ENCODE assay signal across 29 cellular contexts in genomic region chr2:62722679-62723078, GRCh38.
"Had no signal": no experiment of that assay in that cellular context is flagged by ENCODE, and none has a peak within 500 bp of the region (broad histone marks: within the 10 kb centered on the region; RNA-seq: fewer than 3 reads in every experiment).

No MANE protein-coding gene starts in this region.

- H2AFZ ChIP-seq: neural progenitor cell, parathyroid adenoma had no signal

- H3K36me3 ChIP-seq: ovary, spleen, suprapubic skin, tibial artery, transverse colon, upper lobe of left lung, uterus had no signal

- H3K27ac ChIP-seq: neural progenitor cell, ovary, parathyroid adenoma, psoas muscle, skin epidermis, spleen, suprapubic skin, testis, tibial artery, upper lobe of left lung, uterus had no signal

- ATAC-seq: naive thymus-derived CD4-positive, alpha-beta T cell; natural killer cell; psoas muscle; right cardiac atrium; sciatic nerve; stimulated activated memory B cell treated with anti-CD40 and anti-IgM and Interleukin-4, amounts not matched to agents 10 μg/mL and 1 μg/mL and 100 μg/mL, for 72 hours; stimulated activated naive CD8-positive, alpha-beta T cell treated with anti-CD3 and anti-CD28 coated beads, Interleukin-15, amount 100 ng/mL, for 72 hours; stimulated activated naive CD8-positive, alpha-beta T cell treated with anti-CD3 and anti-CD28 coated beads, Interleukin-15, Interleukin-2, amounts not matched to agents 100 U/mL and 50 U/mL, for 24 hours had no signal

- H3K4me2 ChIP-seq: neural progenitor cell, smooth muscle cell had no signal

- DNase-seq: naive thymus-derived CD4-positive, alpha-beta T cell; natural killer cell; occipital lobe; ovary; posterior cingulate gyrus; psoas muscle; right cardiac atrium; spleen; stimulated activated CD4-positive, alpha-beta T cell treated with anti-CD3 and anti-CD28 coated beads, Interleukin-12 subunit alpha, Interleukin-12 subunit beta, amount 100 ng/mL, for 4 hours; stimulated activated CD4-positive, alpha-beta T cell treated with anti-CD3 and anti-CD28 coated beads, Interleukin-1b, Interleukin-23, amount 100 ng/mL, for 48 hours; stimulated activated CD4-positive, alpha-beta T cell treated with anti-CD3 and anti-CD28 coated beads, Interleukin-4, amount 100 ng/mL, for 1 hour; stimulated activated CD4-positive, alpha-beta T cell treated with anti-CD3 and anti-CD28 coated beads, Interleukin-4, amount 100 ng/mL, for 4 hours; stimulated activated CD8-positive, alpha-beta memory T cell treated with anti-CD3 and anti-CD28 coated beads, Interleukin-4, amount 100 ng/mL, for 48 hours; stimulated activated naive CD4-positive, alpha-beta T cell; stimulated activated naive CD8-positive, alpha-beta T cell treated with anti-CD3 and anti-CD28 coated beads, Interleukin-15, amount 100 ng/mL, for 72 hours; stimulated activated naive CD8-positive, alpha-beta T cell treated with anti-CD3 and anti-CD28 coated beads, Interleukin-15, Interleukin-2, amounts not matched to agents 100 U/mL and 50 U/mL, for 24 hours; substantia nigra; testis; tibial artery; transverse colon; upper lobe of left lung; uterus had no signal

- H3K4me3 ChIP-seq: neural progenitor cell, ovary, psoas muscle, skin epidermis, smooth muscle cell, spleen, suprapubic skin, testis, tibial artery, transverse colon, upper lobe of left lung, uterus had no signal

- H3K27me3 ChIP-seq: neural progenitor cell, ovary, spleen, suprapubic skin, testis, tibial artery, transverse colon, upper lobe of left lung, uterus had no signal

- H3K4me1 ChIP-seq: parathyroid adenoma, spleen, suprapubic skin, uterus had no signal

- H3K9ac ChIP-seq: neural progenitor cell, parathyroid adenoma had no signal

- H3K9me3 ChIP-seq: ovary, psoas muscle, suprapubic skin, testis, tibial artery, uterus had no signal
